In the genomic region with DNA sequence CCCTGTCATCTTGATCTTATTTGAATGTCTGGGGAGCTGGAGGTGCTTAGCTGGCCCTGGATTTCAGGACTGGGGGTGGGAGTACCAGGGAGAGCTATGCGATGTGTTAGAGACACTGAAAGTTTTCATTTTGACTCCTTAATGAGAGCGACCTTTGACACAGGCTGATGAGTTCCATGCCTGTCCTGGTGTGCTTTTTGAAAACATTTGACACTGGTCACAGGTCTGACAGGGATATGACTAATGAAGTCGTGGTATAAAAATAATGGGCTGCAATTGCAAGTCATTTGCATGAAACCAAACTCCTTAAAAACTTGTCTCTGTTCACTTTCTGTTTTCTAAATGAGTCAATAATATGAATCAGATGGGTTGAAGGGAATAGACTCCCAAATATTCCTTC, we compare ENCODE assay signal across 14 cellular contexts.
A peak's percentile ranks its signal among the peaks of the same experiment; 100 is the strongest.
DNase-seq lines count a peak whose midpoint lies in the region; ATAC-seq, FAIRE-seq and TF ChIP-seq lines count a peak whose summit lies in the region.
"Had no signal": no experiment of that assay in that cellular context is flagged by ENCODE, and none has a peak within 500 bp of the region (broad histone marks: within the 10 kb centered on the region; RNA-seq: fewer than 3 reads in every experiment).

No MANE protein-coding gene starts in this region.

- POLR2A ChIA-PET in naive thymus-derived CD4-positive, alpha-beta T cell (lab: Charles Lee): no interaction called here

- no peaks in the 10 kb centered on the region for H3F3A ChIP-seq in smooth muscle cell (ENCODE audit: low read depth)

- H3K9me3 ChIP-seq in smooth muscle cell (replicated peaks; ENCODE audit: low read depth): no peaks in the 10 kb centered on the region
- no peaks in the 10 kb centered on the region for H3K9me3 ChIP-seq in naive thymus-derived CD4-positive, alpha-beta T cell (ENCODE audit: control insufficient read depth in 2 of 3, low read length in 3 of 3)
- H3K9me3 ChIP-seq in adrenal gland (replicated peaks in 1 of 3): no peaks in the 10 kb centered on the region
- H3K9me3 ChIP-seq: MG63 had no signal

- WGBS in smooth muscle cell (ENCODE audit: low lambda C conversion rate): 54% methylated on average over 3 of the region's 3 CpGs
- 56 to 69% (median 67%) methylated on average over 3 of the region's 3 CpGs for WGBS in adrenal gland, 4 donors

- H3K27ac ChIP-seq in smooth muscle cell (ENCODE audit: low read depth): no peak overlapping the region
- no peak overlapping the region for H3K27ac ChIP-seq in naive thymus-derived CD4-positive, alpha-beta T cell (ENCODE audit: low read depth, low read length)
- H3K27ac ChIP-seq in adrenal gland: no peak overlapping the region

- no peak overlapping the region for H3K9ac ChIP-seq in smooth muscle cell (ENCODE audit: low read depth)

- H3K4me1 ChIP-seq in smooth muscle cell (ENCODE audit: low read depth) (peaks cover 32% of the 10 kb centered on the region), adrenal gland (replicated peaks in 1 of 2) (no peaks in the 10 kb centered on the region)
- H3K4me1 ChIP-seq in naive thymus-derived CD4-positive, alpha-beta T cell (ENCODE audit: control insufficient read depth in 2 of 2, insufficient read depth in 2 of 2, low read length in 2 of 2): no peaks in the 10 kb centered on the region

- peak overlapping the region; percentile 1 for H2AFZ ChIP-seq in smooth muscle cell (ENCODE audit: low read depth)

- no peaks in the 10 kb centered on the region for H3K79me2 ChIP-seq in smooth muscle cell (ENCODE audit: low read depth)

- TF ChIP-seq CTCF in bronchial epithelial cell (IDR thresholded peaks at IDR 0.05; ENCODE audit: insufficient read depth, low read length, severe bottlenecking) (no peak), smooth muscle cell (IDR thresholded peaks at IDR 0.05; ENCODE audit: borderline replicate concordance, insufficient read depth, poor library complexity, severe bottlenecking) (no peak), adrenal gland (IDR thresholded peaks at IDR 0.05) (no peak)

- no peaks in the 10 kb centered on the region for H3K36me3 Mint-ChIP-seq in naive thymus-derived CD4-positive, alpha-beta T cell
- H3K36me3 Mint-ChIP-seq: CD4-positive, alpha-beta memory T cell had no signal

- H3K36me3 ChIP-seq in bronchial epithelial cell (ENCODE audit: control insufficient read depth, insufficient read depth, low read length) (no peaks in the 10 kb centered on the region), smooth muscle cell (ENCODE audit: low read depth) (no peaks in the 10 kb centered on the region), adrenal gland (replicated peaks in 1 of 2) (no peaks in the 10 kb centered on the region)
- no peaks in the 10 kb centered on the region for H3K36me3 ChIP-seq in naive thymus-derived CD4-positive, alpha-beta T cell (ENCODE audit: control insufficient read depth in 2 of 3, insufficient read depth in 3 of 3, low read length in 3 of 3)
- H3K36me3 ChIP-seq: MG63 had no signal

- no peak for TF ChIP-seq POLR2A in adrenal gland (IDR thresholded peaks at IDR 0.05)

- ATAC-seq in GM19025 (IDR thresholded peaks at IDR 0.05; ENCODE audit: low read depth, unreplicated experiment) (peak; percentile 50), HG03175 (IDR thresholded peaks at IDR 0.05; ENCODE audit: unreplicated experiment) (peak; percentile 49)
- ATAC-seq in naive thymus-derived CD4-positive, alpha-beta T cell: no peak
- ATAC-seq: activated CD8-positive, alpha-beta T cell treated with anti-CD3 and anti-CD28 coated beads for 36 hours had no signal

- H3K4me2 ChIP-seq in smooth muscle cell: peak overlapping the region; percentile 50

- H3K27me3 Mint-ChIP-seq in naive thymus-derived CD4-positive, alpha-beta T cell: peaks cover 2 to 23% (median 9%) of the 10 kb centered on the region in 5 donors

- H3K9me3 Mint-ChIP-seq in naive thymus-derived CD4-positive, alpha-beta T cell: no peaks in the 10 kb centered on the region
- H3K9me3 Mint-ChIP-seq: activated CD8-positive, alpha-beta T cell treated with anti-CD3 and anti-CD28 coated beads for 36 hours; CD4-positive, alpha-beta memory T cell had no signal

- FAIRE-seq in bronchial epithelial cell (lab: Jason Lieb, UNC): no peak

- no peaks in the 10 kb centered on the region for H4K20me1 ChIP-seq in smooth muscle cell (ENCODE audit: low read depth)

- intact Hi-C loops in naive thymus-derived CD4-positive, alpha-beta T cell (cut with micrococcal nuclease): no loop called here
- intact Hi-C loops in adrenal gland (cut with DNase I): no loop called here

- H3K4me1 Mint-ChIP-seq in naive thymus-derived CD4-positive, alpha-beta T cell: no peaks in the 10 kb centered on the region
- H3K4me1 Mint-ChIP-seq: CD4-positive, alpha-beta memory T cell had no signal

- H3K4me3 Mint-ChIP-seq in naive thymus-derived CD4-positive, alpha-beta T cell: no peak overlapping the region
- H3K4me3 Mint-ChIP-seq: activated CD8-positive, alpha-beta T cell treated with anti-CD3 and anti-CD28 coated beads for 36 hours; CD4-positive, alpha-beta memory T cell had no signal

- CTCF ChIA-PET in naive thymus-derived CD4-positive, alpha-beta T cell (lab: Charles Lee): no interaction called here

- H3K4me3 ChIP-seq in bronchial epithelial cell (ENCODE audit: low read depth, low read length) (no peak overlapping the region), smooth muscle cell (no peak overlapping the region), adrenal gland (no peak overlapping the region)
- no peak overlapping the region for H3K4me3 ChIP-seq in naive thymus-derived CD4-positive, alpha-beta T cell (ENCODE audit: low read length)
- H3K4me3 ChIP-seq: MG63 had no signal

- no peak overlapping the region for H3K27ac Mint-ChIP-seq in naive thymus-derived CD4-positive, alpha-beta T cell
- H3K27ac Mint-ChIP-seq: activated CD8-positive, alpha-beta T cell treated with anti-CD3 and anti-CD28 coated beads for 36 hours; CD4-positive, alpha-beta memory T cell had no signal

- H3K27me3 ChIP-seq in bronchial epithelial cell (ENCODE audit: control insufficient read depth, insufficient read depth, low read length): no peaks in the 10 kb centered on the region
- H3K27me3 ChIP-seq in smooth muscle cell (ENCODE audit: low read depth): no peaks in the 10 kb centered on the region
- H3K27me3 ChIP-seq in naive thymus-derived CD4-positive, alpha-beta T cell (ENCODE audit: control insufficient read depth in 2 of 2, insufficient read depth in 2 of 2, low read length in 2 of 2): no peaks in the 10 kb centered on the region
- no peaks in the 10 kb centered on the region for H3K27me3 ChIP-seq in adrenal gland

- DNase-seq in bronchial epithelial cell (ENCODE audit: low read depth) (peak; percentile 90), smooth muscle cell (lab: John Stamatoyannopoulos, UW; ENCODE audit: unreplicated experiment) (no peak), nucleus accumbens (lab: John Stamatoyannopoulos, UW) (no peak), adrenal gland (no peak)
- DNase-seq in naive thymus-derived CD4-positive, alpha-beta T cell: no peak
- DNase-seq: activated CD8-positive, alpha-beta T cell treated with anti-CD3 and anti-CD28 coated beads for 36 hours; activated naive CD4-positive, alpha-beta T cell; CD4-positive, alpha-beta memory T cell; H7; MG63; stimulated activated CD4-positive, alpha-beta T cell treated with anti-CD3 and anti-CD28 coated beads, Interleukin-4, amount 100 ng/mL, for 4 hours; T-helper 1 cell had no signal
